ENCODE assay signal across 24 cellular contexts in the genomic region with DNA sequence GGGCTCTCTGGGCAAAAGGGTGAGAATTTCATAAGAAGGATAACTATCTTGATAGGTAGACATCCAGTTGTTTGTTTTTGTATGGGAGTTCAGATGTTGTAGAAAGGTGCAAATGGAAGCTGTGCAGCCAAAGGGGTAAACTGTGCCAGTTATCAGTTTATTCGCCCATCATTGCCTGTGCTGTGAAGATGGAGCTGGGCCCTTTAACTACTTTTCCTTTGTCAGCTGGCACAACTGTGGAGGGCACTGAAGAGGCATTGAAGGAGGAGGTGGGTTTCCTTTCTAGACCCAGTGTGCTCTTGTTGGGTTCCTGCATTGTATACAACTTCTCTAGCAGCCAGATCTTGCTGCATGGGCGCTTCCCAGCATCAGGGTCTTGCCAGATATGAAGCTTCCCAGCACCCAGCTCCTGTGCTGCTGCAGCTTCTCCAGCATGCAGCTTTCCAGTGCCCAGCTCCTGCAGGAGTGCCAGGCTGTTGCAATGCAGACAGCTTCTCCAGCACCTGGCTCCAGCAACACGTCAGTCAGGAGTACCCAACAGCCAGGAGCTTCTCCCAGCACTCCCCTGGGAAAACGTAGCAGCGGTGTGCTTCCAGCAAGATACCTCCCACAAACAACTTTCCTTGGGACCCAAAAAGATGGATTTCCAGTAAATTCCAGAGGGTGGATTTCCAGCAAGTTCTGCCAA. TPM values are rescaled to one million over a fixed set of nuclear protein-coding genes. Genes with fewer than 3 reads are reported as not detected.
A peak's percentile ranks its signal among the peaks of the same experiment; 100 is the strongest.
DNase-seq lines count a peak whose midpoint lies in the region; ATAC-seq, FAIRE-seq and TF ChIP-seq lines count a peak whose summit lies in the region.
"Had no signal": no experiment of that assay in that cellular context is flagged by ENCODE, and none has a peak within 500 bp of the region (broad histone marks: within the 10 kb centered on the region; RNA-seq: fewer than 3 reads in every experiment).

No MANE protein-coding gene starts in this region.

- peaks cover 0 to 6% of the 10 kb centered on the region in 2 experiments; a peak in 2 of 4 replicates for H3K9me3 ChIP-seq in H1 (ENCODE audit: insufficient read depth in 2 of 2, low read depth in 1 of 2, low read length in 1 of 2)
- peaks cover 14% of the 10 kb centered on the region for H3K9me3 ChIP-seq in WERI-Rb-1 (ENCODE audit: severe bottlenecking)

- H3K18ac ChIP-seq in H1 (ENCODE audit: extremely low read depth, low read length), result no peak overlapping the region

- H2AK5ac ChIP-seq in H1 (ENCODE audit: low read depth, low read length), result no peak overlapping the region; the same call in 1 of the 2 replicates

- H3K36me3 ChIP-seq in H1 (ENCODE audit: control insufficient read depth in 2 of 4, insufficient read depth in 4 of 4, low read length in 3 of 4) (no peaks in the 10 kb centered on the region), WERI-Rb-1 (peaks cover 12% of the 10 kb centered on the region)
- H3K36me3 ChIP-seq: SJSA1 had no signal

- TF ChIP-seq CTCF in H1 (IDR thresholded peaks at IDR 0.05; ENCODE audit: control extremely low read depth in 1 of 3, insufficient read depth in 1 of 3, low read depth in 1 of 3, low read length in 3 of 3), result no peak
- TF ChIP-seq CTCF in GM13977 (IDR thresholded peaks at IDR 0.05; ENCODE audit: extremely low read depth, insufficient read depth, missing control alignments), result no peak
- no peak for TF ChIP-seq CTCF in WERI-Rb-1 (IDR thresholded peaks at IDR 0.05; ENCODE audit: low read depth, low read length)

- H4K5ac ChIP-seq in H1 (ENCODE audit: insufficient read length, low read depth, low read length), result no peak overlapping the region

- CTCF ChIA-PET in H1 (lab: Charles Lee; ENCODE audit: partially characterized antibody), result interaction anchor here (1.1 to 3.7 kb wide), 4 partner anchors 11 to 18 kb away, joined by 4 to 26 read pairs (median 6); no protein-coding TSS in a partner anchor

- no peak overlapping the region for H2BK5ac ChIP-seq in H1 (ENCODE audit: low read depth, low read length)

- H2BK12ac ChIP-seq in H1 (ENCODE audit: low read depth, low read length), result no peak overlapping the region

- peaks cover 3 to 6% (median 4%) of the 10 kb centered on the region in 4 experiments; a peak in 6 of 7 replicates for H3K4me1 ChIP-seq in H1 (replicated peaks in 1 of 4; ENCODE audit: control insufficient read depth in 3 of 4, insufficient read depth in 4 of 4, low read length in 3 of 4)
- H3K4me1 ChIP-seq: SJSA1 had no signal

- H2AFZ ChIP-seq in H1 (ENCODE audit: low read length), result no peak overlapping the region
- H2AFZ ChIP-seq: PC-9 had no signal

- no peaks in the 10 kb centered on the region; the same call in 1 of the 2 replicates for H3K79me1 ChIP-seq in H1 (ENCODE audit: low read depth, low read length)

- peak overlapping the region; percentile 53 for H3K4ac ChIP-seq in H1 (replicated peaks; ENCODE audit: insufficient read length, low read depth, low read length)

- H3K27me3 ChIP-seq in H1 (replicated peaks in 1 of 4; ENCODE audit: control insufficient read depth in 3 of 4, extremely low read depth in 1 of 4, insufficient read depth in 3 of 4, low read length in 3 of 4), result no peaks in the 10 kb centered on the region; a peak in 1 of 7 replicates
- no peaks in the 10 kb centered on the region for H3K27me3 ChIP-seq in WERI-Rb-1 (ENCODE audit: insufficient read depth, low read depth, severe bottlenecking)
- H3K27me3 ChIP-seq: BLaER1 treated with 17β-estradiol and CSF1 and Interleukin-3, amounts not matched to agents 10 nM and 100 nM; SJSA1 had no signal

- no peak overlapping the region for H3K23ac ChIP-seq in H1 (ENCODE audit: insufficient read length)

- H3K4me3 ChIP-seq in H1 (ENCODE audit: extremely low read depth in 1 of 4, insufficient read depth in 2 of 4, low read depth in 3 of 4, low read length in 4 of 4), result no peak overlapping the region
- no peak overlapping the region for H3K4me3 ChIP-seq in WERI-Rb-1 (ENCODE audit: low read depth, low read length)
- H3K4me3 ChIP-seq: PC-9, SJSA1 had no signal

- H4K91ac ChIP-seq in H1 (replicated peaks; ENCODE audit: insufficient read length, low read length), result no peak overlapping the region

- no peak for FAIRE-seq in GM12892 (lab: Jason Lieb, UNC)
- FAIRE-seq in H1 (lab: Jason Lieb, UNC), result no peak
- FAIRE-seq: A204.1, GM18507, H54 had no signal

- H3K27ac ChIP-seq in H1 (ENCODE audit: low read depth, low read length) (no peak overlapping the region), WERI-Rb-1 (no peak overlapping the region)
- H3K27ac ChIP-seq: BLaER1 treated with 17β-estradiol and CSF1 and Interleukin-3, amounts not matched to agents 10 nM and 100 nM; PC-9; SJSA1 had no signal

- POLR2A ChIA-PET in H1 (lab: Charles Lee; ENCODE audit: partially characterized antibody), result no interaction called here

- no peaks in the 10 kb centered on the region; the same call in 1 of the 2 replicates for H3K23me2 ChIP-seq in H1 (ENCODE audit: low read depth, low read length)

- TF ChIP-seq POLR2A in GM12892 (IDR thresholded peaks at IDR 0.05; ENCODE audit: low read depth, low read length) (0 out of 2 replicates have a peak, but pooled peaks have one; percentile 8), H1 (IDR thresholded peaks at IDR 0.05; ENCODE audit: control extremely low read depth in 1 of 2, low read depth in 2 of 2, low read length in 2 of 2) (no peak)

- no peak overlapping the region for H3K56ac ChIP-seq in H1 (replicated peaks; ENCODE audit: insufficient read length, low read depth, low read length)

- H2BK20ac ChIP-seq in H1 (ENCODE audit: low read length), result no peak overlapping the region

- 95% methylated on average over 5 of the region's 5 CpGs; no CpG with 5 or more reads in 1 of the 2 experiments for WGBS in H1 (ENCODE audit: extremely low coverage in 1 of 2, insufficient coverage in 1 of 2, insufficient read length in 1 of 2, insufficient replicate concordance in 2 of 2, low coverage in 1 of 2, low lambda C conversion rate in 2 of 2, missing lambda C conversion rate in 1 of 2), 2 experiments

- no peak overlapping the region for H2BK15ac ChIP-seq in H1 (ENCODE audit: low read length)

- H4K20me1 ChIP-seq in H1 (replicated peaks in 1 of 2; ENCODE audit: control insufficient read depth in 1 of 2, insufficient read depth in 2 of 2, low read length in 2 of 2), result no peaks in the 10 kb centered on the region

- H3K9ac ChIP-seq in H1 (replicated peaks in 1 of 4; ENCODE audit: extremely low read depth in 1 of 4, low read depth in 3 of 4, low read length in 3 of 4), result no peak overlapping the region
- H3K9ac ChIP-seq: BLaER1 treated with 17β-estradiol and CSF1 and Interleukin-3, amounts not matched to agents 10 nM and 100 nM had no signal

- DNase-seq in Right ventricle myocardium superior (peak; percentile 11), left cardiac atrium (no peak), GM12892 (ENCODE audit: insufficient read length) (no peak), H1 (ENCODE audit: low read depth in 1 of 2, low spot score in 2 of 2) (no peak), ecto neural progenitor cell (ENCODE audit: low spot score) (no peak), GM13977 (ENCODE audit: low spot score) (no peak), WERI-Rb-1 (no peak)
- DNase-seq: CD8-positive, alpha-beta memory T cell; DMS 273 treated with DMSO at 0.1 percent for 48 hours; EL; GDM1; HFFc6; KBM-7; NCI-H1105 treated with DMSO at 0.1 percent for 48 hours; NCI-H146; NCI-H1930; NCI-H526 treated with DMSO at 0.1 percent for 48 hours; PC-9 had no signal

- no peak for TF ChIP-seq EP300 in H1 (IDR thresholded peaks at IDR 0.05; ENCODE audit: borderline replicate concordance in 1 of 2, low read depth in 2 of 2, low read length in 2 of 2)

- H2BK120ac ChIP-seq in H1 (replicated peaks; ENCODE audit: low read depth, low read length), result no peak overlapping the region

- no peak for TF ChIP-seq RAD21 in H1 (IDR thresholded peaks at IDR 0.05 in 1 of 2, conservative IDR thresholded peaks at IDR 0.05 in 1 of 2; ENCODE audit: low read depth in 2 of 2, low read length in 2 of 2)

- in situ Hi-C loops in GM13977 (cut with MboI; ENCODE audit: low pct_unique_long_range_greater_than_20kb, low sequenced_read_pairs, unreplicated experiment), result no loop called here

- no peaks in the 10 kb centered on the region for H3K79me2 ChIP-seq in H1 (ENCODE audit: control insufficient read depth in 1 of 2, insufficient read depth in 2 of 2, low read length in 2 of 2)

- no peak overlapping the region for H3K14ac ChIP-seq in H1 (ENCODE audit: insufficient read length)

- no peak overlapping the region for H4K8ac ChIP-seq in H1 (ENCODE audit: extremely low read depth, insufficient read depth, low read length)

- intact Hi-C loops in Right ventricle myocardium superior (cut with DNase I) (no loop called here), left cardiac atrium (cut with DNase I) (no loop called here)

- ATAC-seq in Right ventricle myocardium superior (ENCODE audit: poor library complexity), result no peak
- ATAC-seq in left cardiac atrium, result no peak
- ATAC-seq: Right ventricle myocardium inferior had no signal

- no peak overlapping the region for H3K4me2 ChIP-seq in H1 (ENCODE audit: insufficient read depth in 1 of 2, low read depth in 2 of 2, low read length in 2 of 2)
- H3K4me2 ChIP-seq: BLaER1 treated with 17β-estradiol and CSF1 and Interleukin-3, amounts not matched to agents 10 nM and 100 nM; PC-9 had no signal

TF ChIP-seq in H1, 55 proteins besides CTCF, POLR2A, EP300 and RAD21:
- TF ChIP-seq SIN3A (conservative IDR thresholded peaks at IDR 0.05 in 1 of 2, IDR thresholded peaks at IDR 0.05 in 1 of 2; ENCODE audit: low read depth in 1 of 2, low read length in 2 of 2), result no peak
- no peak for TF ChIP-seq SP2 (IDR thresholded peaks at IDR 0.05; ENCODE audit: low read length)

RNA-seq across cellular contexts. Expression of a gene that starts 15.3 kb away (rescaled TPM):
- 20.2 TPM for total RNA-seq in Right ventricle myocardium superior
- 10 to 100 TPM; 18.4 to 19.1 TPM for total RNA-seq in left cardiac atrium
- polyA plus RNA-seq in GM12892 (2012; ENCODE audit: missing spikeins), result 16.1 TPM
- 162 and 178 TPM in 2 replicates for total RNA-seq in H1 (2021; fragmentation: NEBNext Ultra II Directional; extraction: Animal tissue kit (Norgen Biotek cat#: 25700))
- 33.6 and 50.8 TPM in 2 replicates for polyA plus RNA-seq in H1 (2011; rRNA removed)
- polyA plus RNA-seq in H1 (2011; cell fraction: cytosol; rRNA removed), result 36.6 TPM
- 120 TPM for polyA plus RNA-seq in H1 (2011; cell fraction: nucleus; rRNA removed)
- 95.4 to 118 TPM (median 100 TPM) in 4 replicates for polyA plus RNA-seq in H1 (2012, experiment 1 of 2)
- polyA plus RNA-seq in H1 (2012, experiment 2 of 2), result 19.1 TPM
- 58.9 TPM for polyA plus RNA-seq in H1 (2013, experiment 1 of 2)
- polyA plus RNA-seq in H1 (2013, experiment 2 of 2), result 54.4 TPM
- polyA minus RNA-seq in H1 (2011; rRNA and poly(A)+ RNA removed), result 80.2 and 102 TPM in 2 replicates
- polyA minus RNA-seq in H1 (2011; cell fraction: cytosol; rRNA and poly(A)+ RNA removed), result 99.8 TPM
- 85.2 TPM for polyA minus RNA-seq in H1 (2011; cell fraction: nucleus; rRNA and poly(A)+ RNA removed)
